In genomic region chr3:46649436-46649835, GRCh38 we compare ENCODE assay signal across 25 cellular contexts. TPM values are rescaled to one million over a fixed set of nuclear protein-coding genes. Genes with fewer than 3 reads are reported as not detected.
"Had no signal": no experiment of that assay in that cellular context is flagged by ENCODE, and none has a peak within 500 bp of the region (broad histone marks: within the 10 kb centered on the region; RNA-seq: fewer than 3 reads in every experiment).

No MANE protein-coding gene starts in this region.

- DNase-seq: activated CD4-positive, alpha-beta T cell treated with anti-CD3 and anti-CD28 coated beads for 1 hour; activated CD4-positive, alpha-beta T cell treated with anti-CD3 and anti-CD28 coated beads, Interleukin-2, amount 50 U/mL, for 1 hour; activated CD8-positive, alpha-beta T cell treated with anti-CD3 and anti-CD28 coated beads, Interleukin-2, amount 10 ng/mL, durations not matched to agents 7 days and 5 days; activated gamma-delta T cell; central memory CD4-positive, alpha-beta T cell; effector memory CD4-positive, alpha-beta T cell; head of caudate nucleus; left colon; mesenchymal stem cell; nephron progenitor cell; pancreas; stimulated activated CD4-positive, alpha-beta T cell treated with anti-CD3 and anti-CD28 coated beads, Interleukin-2, amount 100 ng/mL, for 48 hours; stimulated activated naive CD4-positive, alpha-beta T cell treated with Interleukin-2 at 50 U/mL for 16 hours; T-cell; upper lobe of left lung; WERI-Rb-1 had no signal

- H3K9me3 ChIP-seq: ascending aorta, pancreas, thoracic aorta had no signal

- ATAC-seq: activated CD8-positive, alpha-beta T cell treated with anti-CD3 and anti-CD28 coated beads, Interleukin-2, amount 10 ng/mL, durations not matched to agents 7 days and 5 days; left colon; pancreas; sciatic nerve; T-cell had no signal

- H3K27ac ChIP-seq: ascending aorta, pancreas, thoracic aorta, upper lobe of left lung, WERI-Rb-1 had no signal

- H3K4me3 ChIP-seq: ascending aorta, pancreas, thoracic aorta, upper lobe of left lung had no signal

- H3K36me3 ChIP-seq: ascending aorta, pancreas, thoracic aorta, upper lobe of left lung, WERI-Rb-1 had no signal

- H3K4me1 ChIP-seq: ascending aorta, pancreas, upper lobe of left lung had no signal

- H3K27me3 ChIP-seq: ascending aorta, pancreas, upper lobe of left lung had no signal

RNA-seq across cellular contexts. Expression of gene FAM240A, which starts 37.1 kb away (rescaled TPM):
- total RNA-seq: activated CD8-positive, alpha-beta T cell treated with anti-CD3 and anti-CD28 coated beads, Interleukin-2, amount 10 ng/mL, durations not matched to agents 7 days and 5 days; activated T-helper 1 cell treated with anti-CD3 and anti-CD28 coated beads, Interleukin-12 subunit alpha, Interleukin-12 subunit beta, Interleukin-2, Interleukin-4 antibody, amounts not matched to agents 30 ng/mL and 10 ng/mL and 1 ng/mL, durations not matched to agents 14 hours and 24 hours and 36 hours; ascending aorta; dermis microvascular lymphatic vessel endothelial cell; frontal cortex; left colon; mononuclear cell; pancreas; sciatic nerve; T-cell; thoracic aorta; upper lobe of left lung had no signal
- polyA plus RNA-seq: adipose tissue, esophagus, pancreas had no signal

RNA-seq across cellular contexts. Expression of gene TMIE, which starts 51.8 kb away (rescaled TPM):
- total RNA-seq: activated T-helper 1 cell treated with anti-CD3 and anti-CD28 coated beads, Interleukin-12 subunit alpha, Interleukin-12 subunit beta, Interleukin-2, Interleukin-4 antibody, amounts not matched to agents 30 ng/mL and 10 ng/mL and 1 ng/mL, durations not matched to agents 14 hours and 24 hours and 36 hours; thoracic aorta had no signal
